ENCODE assay signal across 12 cellular contexts in genomic region chr2:195049372-195050031, GRCh38.
DNase-seq lines count a peak whose midpoint lies in the region; ATAC-seq and TF ChIP-seq lines count a peak whose summit lies in the region.
"Had no signal": no experiment of that assay in that cellular context is flagged by ENCODE, and none has a peak within 500 bp of the region (broad histone marks: within the 10 kb centered on the region; RNA-seq: fewer than 3 reads in every experiment).

No MANE protein-coding gene starts in this region.

- peak; percentile 59 for ATAC-seq in GM19468 (IDR thresholded peaks at IDR 0.05; ENCODE audit: extremely low read depth, unreplicated experiment)
- ATAC-seq in HG02970 (IDR thresholded peaks at IDR 0.05; ENCODE audit: low FRiP score, unreplicated experiment): peak; percentile 56
- ATAC-seq in GM19397 (IDR thresholded peaks at IDR 0.05; ENCODE audit: unreplicated experiment): no peak
- ATAC-seq: SK-N-SH treated with all-trans-retinoic acid at 6 μM for 48 hours had no signal

- H3K36me3 ChIP-seq in OCI-LY3 (replicated peaks; ENCODE audit: low read depth, low read length): peaks cover 8% of the 10 kb centered on the region
- H3K36me3 ChIP-seq in WERI-Rb-1: no peaks in the 10 kb centered on the region

- H2AFZ ChIP-seq in OCI-LY3 (ENCODE audit: low read depth, low read length): no peak overlapping the region

- no peak overlapping the region for H3K4me3 ChIP-seq in OCI-LY3 (ENCODE audit: low read length)
- no peak overlapping the region for H3K4me3 ChIP-seq in WERI-Rb-1 (ENCODE audit: low read depth, low read length)
- H3K4me3 ChIP-seq: coronary artery had no signal

- H4K20me1 ChIP-seq in OCI-LY3 (ENCODE audit: insufficient read depth, low read length): no peaks in the 10 kb centered on the region

- no peak for TF ChIP-seq CTCF in OCI-LY3 (IDR thresholded peaks at IDR 0.05; ENCODE audit: low read depth, low read length)
- TF ChIP-seq CTCF in WERI-Rb-1 (IDR thresholded peaks at IDR 0.05; ENCODE audit: low read depth, low read length): no peak

- peaks cover 21% of the 10 kb centered on the region for H3K4me1 ChIP-seq in OCI-LY3 (ENCODE audit: low read length)

- H3K9me3 ChIP-seq in OCI-LY3 (ENCODE audit: insufficient read depth, low read length) (no peaks in the 10 kb centered on the region), WERI-Rb-1 (ENCODE audit: severe bottlenecking) (no peaks in the 10 kb centered on the region)

- H3K27ac ChIP-seq in OCI-LY3 (ENCODE audit: low read length) (no peak overlapping the region), WERI-Rb-1 (no peak overlapping the region)
- H3K27ac ChIP-seq: coronary artery had no signal

- H3K27me3 ChIP-seq in OCI-LY3 (ENCODE audit: low read depth, low read length) (no peaks in the 10 kb centered on the region), WERI-Rb-1 (ENCODE audit: insufficient read depth, low read depth, severe bottlenecking) (no peaks in the 10 kb centered on the region)

- peak; percentile 76 for DNase-seq in ELR (ENCODE audit: low read depth)
- DNase-seq in NCI-H2171 treated with DMSO at 0.1 percent for 48 hours (lab: John Stamatoyannopoulos, UW): no peak
- DNase-seq in WERI-Rb-1: no peak
- no peak for DNase-seq in NCI-H524 treated with DMSO at 0.1 percent for 48 hours (lab: John Stamatoyannopoulos, UW)
- DNase-seq: naive B cell, NCI-H2107 had no signal

- no peaks in the 10 kb centered on the region for H3K79me2 ChIP-seq in OCI-LY3 (ENCODE audit: low read length)

- peak overlapping the region; percentile 37 for H3K4me2 ChIP-seq in OCI-LY3 (ENCODE audit: low read length)

- H3K9ac ChIP-seq in OCI-LY3 (ENCODE audit: low read length): no peak overlapping the region
